Comparison of ENCODE assay signal across 19 cellular contexts in the genomic region with DNA sequence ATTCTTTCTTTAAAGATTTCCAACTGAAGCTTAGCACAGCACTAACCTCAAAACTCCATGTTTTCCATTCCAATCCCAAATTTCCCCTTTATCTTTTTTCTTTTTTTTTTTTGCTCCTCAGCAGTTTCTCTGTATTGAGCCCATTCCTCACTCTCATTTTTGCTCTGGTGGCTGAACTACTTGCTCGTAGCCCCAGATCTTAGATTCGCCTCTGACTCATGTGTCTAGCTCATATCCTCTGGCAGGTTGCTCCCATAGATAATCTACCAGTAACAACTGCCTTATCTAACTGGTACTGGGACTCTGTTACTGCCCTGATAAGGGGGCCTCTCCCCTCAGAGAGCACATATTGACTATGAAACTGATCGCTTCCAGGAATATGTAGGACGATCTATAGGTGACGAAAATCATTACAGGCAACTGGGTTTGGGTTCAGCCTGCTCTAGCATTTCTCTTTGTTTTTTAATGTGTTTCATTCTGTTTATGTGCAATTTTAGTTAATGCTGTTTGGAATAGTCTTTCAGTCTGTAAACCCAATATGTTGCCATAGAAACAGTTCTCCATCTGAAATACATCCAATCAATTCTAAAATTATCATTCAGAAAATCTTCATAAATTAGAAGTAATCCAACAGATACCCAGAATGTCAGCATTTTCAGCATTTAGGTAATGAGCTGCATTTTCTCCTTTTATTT. TPM values are rescaled to one million over a fixed set of nuclear protein-coding genes. Genes with fewer than 3 reads are reported as not detected.
DNase-seq lines count a peak whose midpoint lies in the region; ATAC-seq, FAIRE-seq and TF ChIP-seq lines count a peak whose summit lies in the region.
"Had no signal": no experiment of that assay in that cellular context is flagged by ENCODE, and none has a peak within 500 bp of the region (broad histone marks: within the 10 kb centered on the region; RNA-seq: fewer than 3 reads in every experiment).

No MANE protein-coding gene starts in this region.

- H3K27me3 ChIP-seq in bronchial epithelial cell (ENCODE audit: control insufficient read depth, insufficient read depth, low read length): peaks cover 1% of the 10 kb centered on the region
- H3K27me3 ChIP-seq: SJSA1 had no signal

- no peak for ATAC-seq in activated CD8-positive, alpha-beta T cell treated with anti-CD3 and anti-CD28 coated beads for 36 hours

- intact Hi-C loops in activated CD8-positive, alpha-beta T cell treated with anti-CD3 and anti-CD28 coated beads for 36 hours (cut with micrococcal nuclease): no loop called here

- H3K9me3 Mint-ChIP-seq in activated CD8-positive, alpha-beta T cell treated with anti-CD3 and anti-CD28 coated beads for 36 hours: peaks cover 7% of the 10 kb centered on the region

- peak; percentile 98 for DNase-seq in OCI-M1 (lab: John Stamatoyannopoulos, UW)
- DNase-seq in bronchial epithelial cell (ENCODE audit: low read depth): peak; percentile 26
- DNase-seq in kidney tubule cell (ENCODE audit: low spot score): peak; percentile 24
- DNase-seq in NCI-H1105 treated with DMSO at 0.1 percent for 48 hours (lab: John Stamatoyannopoulos, UW): no peak
- DNase-seq in activated CD8-positive, alpha-beta T cell treated with anti-CD3 and anti-CD28 coated beads for 36 hours: no peak
- no peak for DNase-seq in retina
- no peak for DNase-seq in SHP77 (lab: John Stamatoyannopoulos, UW)
- DNase-seq: ACHN, COR-L47, DMS153, EL, KBM-7, NCI-H1105, NCI-H1694, NCI-H2081 treated with DMSO at 0.1 percent for 48 hours, NCI-H510A, NCI-H774 had no signal

- no peak overlapping the region for H3K4me3 Mint-ChIP-seq in activated CD8-positive, alpha-beta T cell treated with anti-CD3 and anti-CD28 coated beads for 36 hours

- H3K27me3 Mint-ChIP-seq in activated CD8-positive, alpha-beta T cell treated with anti-CD3 and anti-CD28 coated beads for 36 hours: peaks cover 13% of the 10 kb centered on the region

- no peak for TF ChIP-seq CTCF in bronchial epithelial cell (IDR thresholded peaks at IDR 0.05; ENCODE audit: insufficient read depth, low read length, severe bottlenecking)
- TF ChIP-seq CTCF in activated CD8-positive, alpha-beta T cell treated with anti-CD3 and anti-CD28 coated beads for 36 hours (IDR thresholded peaks at IDR 0.05): no peak

- POLR2A ChIA-PET in activated CD8-positive, alpha-beta T cell treated with anti-CD3 and anti-CD28 coated beads for 36 hours (lab: Charles Lee): no interaction called here

- H3K36me3 ChIP-seq in bronchial epithelial cell (ENCODE audit: control insufficient read depth, insufficient read depth, low read length): no peaks in the 10 kb centered on the region
- H3K36me3 ChIP-seq: SJSA1 had no signal

- no peaks in the 10 kb centered on the region for H3K36me3 Mint-ChIP-seq in activated CD8-positive, alpha-beta T cell treated with anti-CD3 and anti-CD28 coated beads for 36 hours (ENCODE audit: low read depth)

- CTCF ChIA-PET in activated CD8-positive, alpha-beta T cell treated with anti-CD3 and anti-CD28 coated beads for 36 hours (lab: Charles Lee): no interaction called here

- H3K4me1 Mint-ChIP-seq in activated CD8-positive, alpha-beta T cell treated with anti-CD3 and anti-CD28 coated beads for 36 hours (ENCODE audit: low read depth): no peaks in the 10 kb centered on the region

- no peak for FAIRE-seq in bronchial epithelial cell (lab: Jason Lieb, UNC)
- FAIRE-seq: H1 had no signal

- H3K4me3 ChIP-seq in bronchial epithelial cell (ENCODE audit: low read depth, low read length): no peak overlapping the region
- H3K4me3 ChIP-seq: SJSA1 had no signal

- H3K27ac Mint-ChIP-seq in activated CD8-positive, alpha-beta T cell treated with anti-CD3 and anti-CD28 coated beads for 36 hours: no peak overlapping the region

RNA-seq across cellular contexts. Expression of gene COL9A1, which starts 34.6 kb away (rescaled TPM):
- not detected in 2 replicates for total RNA-seq in bronchial epithelial cell
- not detected for total RNA-seq in activated CD8-positive, alpha-beta T cell treated with anti-CD3 and anti-CD28 coated beads for 36 hours
- total RNA-seq: SJSA1 had no signal

Comparison
In these comparisons a context has a peak if more than half of its experiments do, and no peak if none do; other contexts are left out.
1. DNase-seq: peak in OCI-M1 (single experiment), bronchial epithelial cell (single experiment) and kidney tubule cell (single experiment); none in NCI-H1105 treated with DMSO at 0.1 percent for 48 hours (single experiment), activated CD8-positive, alpha-beta T cell treated with anti-CD3 and anti-CD28 coated beads for 36 hours (single experiment), retina (single experiment) and SHP77 (0 of 2).